20 cellular contexts compared by ENCODE assay signal in the genomic region with DNA sequence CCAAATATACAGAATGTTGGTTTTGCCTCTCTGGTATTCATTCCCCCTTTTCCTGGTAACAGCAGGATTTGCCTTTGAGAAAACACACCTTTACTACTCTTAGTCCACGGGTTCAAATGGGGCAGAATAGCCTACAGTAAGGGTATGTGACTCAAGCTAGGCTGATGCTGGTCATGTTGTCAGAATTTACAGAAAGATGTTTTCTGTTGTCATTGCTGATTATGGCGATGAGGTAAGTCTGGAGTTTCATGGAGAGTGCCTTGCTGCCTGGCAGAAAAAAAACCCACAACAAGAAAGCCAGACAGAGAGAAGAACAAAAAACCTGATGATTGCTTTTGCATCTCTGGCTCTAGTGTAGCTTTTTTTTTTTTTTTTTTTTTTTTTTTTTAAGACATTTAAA. TPM values are rescaled to one million over a fixed set of nuclear protein-coding genes. Genes with fewer than 3 reads are reported as not detected.
A peak's percentile ranks its signal among the peaks of the same experiment; 100 is the strongest.
DNase-seq lines count a peak whose midpoint lies in the region; ATAC-seq and TF ChIP-seq lines count a peak whose summit lies in the region.
"Had no signal": no experiment of that assay in that cellular context is flagged by ENCODE, and none has a peak within 500 bp of the region (broad histone marks: within the 10 kb centered on the region; RNA-seq: fewer than 3 reads in every experiment).

No MANE protein-coding gene starts in this region.

- TF ChIP-seq POLR2A in breast epithelium (IDR thresholded peaks at IDR 0.05) (no peak), erythroblast (IDR thresholded peaks at IDR 0.05; ENCODE audit: low read length) (no peak)

- in situ Hi-C loops in mammary epithelial cell (cut with MboI; ENCODE audit: low sequenced_read_pairs in 2 of 2), result no loop called here

- no peak overlapping the region for H3K4me2 ChIP-seq in mammary epithelial cell (ENCODE audit: insufficient read depth, low read depth, low read length)
- H3K4me2 ChIP-seq: BLaER1 had no signal

- H3K27ac ChIP-seq in mammary epithelial cell (ENCODE audit: insufficient read depth, low read depth, low read length), result no peak overlapping the region
- H3K27ac ChIP-seq in breast epithelium, result no peak overlapping the region
- peak overlapping the region; percentile 23 for H3K27ac ChIP-seq in urinary bladder (ENCODE audit: low read depth)
- H3K27ac ChIP-seq in heart right ventricle, result no peak overlapping the region
- H3K27ac ChIP-seq: BLaER1 had no signal

- dilution Hi-C loops in mammary epithelial cell (cut with HindIII; ENCODE audit: low sequenced_read_pairs), result no loop called here

- WGBS in mammary epithelial cell (ENCODE audit: low coverage, missing lambda C conversion rate), result 95% methylated on average over 2 of the region's 2 CpGs
- 84% methylated on average over 2 of the region's 2 CpGs for WGBS in urinary bladder
- 89 to 96% methylated on average over 2 of the region's 2 CpGs for WGBS in heart right ventricle, 2 donors

- CTCF ChIA-PET in mammary epithelial cell (lab: Charles Lee; ENCODE audit: low non-redundant PET), result no interaction called here

- H4K20me1 ChIP-seq in mammary epithelial cell (ENCODE audit: insufficient read depth, low read length), result no peaks in the 10 kb centered on the region
- H4K20me1 ChIP-seq: BLaER1 had no signal

- H3K9ac ChIP-seq in mammary epithelial cell (ENCODE audit: insufficient read depth, low read length), result no peak overlapping the region
- H3K9ac ChIP-seq: BLaER1 had no signal

- peak; percentile 22 for DNase-seq in mammary epithelial cell
- DNase-seq in breast epithelium (ENCODE audit: low spot score in 2 of 2), result no peak
- peak; percentile 27 for DNase-seq in amniotic epithelial cell (ENCODE audit: low read depth)
- peak; percentile 7 for DNase-seq in iris pigment epithelial cell (ENCODE audit: low read depth)
- DNase-seq in heart right ventricle, result no peak
- DNase-seq in erythroblast (lab: John Stamatoyannopoulos, UW), result no peak
- no peak for DNase-seq in 8988T
- DNase-seq: DMS79 treated with DMSO at 0.1 percent for 48 hours; KG1; NCI-H1105 treated with DMSO at 0.1 percent for 48 hours; NCI-H1694; NCI-H2081 treated with DMSO at 0.1 percent for 48 hours; NK-92 treated with Interleukin-12 subunit alpha and Interleukin-12 subunit beta, amount 100 ng/mL, for 24 hours; SHP77 treated with DMSO at 0.1 percent for 48 hours had no signal

- H3K4me1 ChIP-seq in mammary epithelial cell (ENCODE audit: insufficient read depth, low read length) (no peaks in the 10 kb centered on the region), breast epithelium (no peaks in the 10 kb centered on the region), urinary bladder (ENCODE audit: insufficient read depth) (no peaks in the 10 kb centered on the region), heart right ventricle (no peaks in the 10 kb centered on the region)
- H3K4me1 ChIP-seq: BLaER1 had no signal

- H3K9me3 ChIP-seq in mammary epithelial cell (replicated peaks; ENCODE audit: insufficient read depth, low read length), result no peaks in the 10 kb centered on the region
- no peaks in the 10 kb centered on the region for H3K9me3 ChIP-seq in breast epithelium
- H3K9me3 ChIP-seq in heart right ventricle, result no peaks in the 10 kb centered on the region
- H3K9me3 ChIP-seq: BLaER1 had no signal

- no TSS peak for BruUV-seq in mammary epithelial cell (replicated peaks; lab: Mats Ljungman, UMichigan)

- H3K79me2 ChIP-seq in mammary epithelial cell (ENCODE audit: insufficient read depth, low read length), result no peaks in the 10 kb centered on the region

- intact Hi-C loops in mammary epithelial cell (cut with micrococcal nuclease), result no loop called here
- intact Hi-C loops in breast epithelium (cut with DNase I; ENCODE audit: low total_unique reads), result no loop called here
- intact Hi-C loops in heart right ventricle (cut with DNase I), result no loop called here

- H3K4me3 ChIP-seq in mammary epithelial cell (replicated peaks in 1 of 3; ENCODE audit: insufficient read depth in 1 of 3, low read depth in 2 of 3, low read length in 3 of 3) (no peak overlapping the region), breast epithelium (no peak overlapping the region), urinary bladder (ENCODE audit: low read depth, low read length) (no peak overlapping the region), heart right ventricle (no peak overlapping the region)
- H3K4me3 ChIP-seq: BLaER1 had no signal

- TF ChIP-seq CTCF in mammary epithelial cell (conservative IDR thresholded peaks at IDR 0.05 in 1 of 2, IDR thresholded peaks at IDR 0.05 in 1 of 2; ENCODE audit: extremely low read depth in 1 of 2, insufficient read depth in 1 of 2, low read depth in 1 of 2, low read length in 2 of 2) (no peak), breast epithelium (IDR thresholded peaks at IDR 0.05) (no peak), heart right ventricle (IDR thresholded peaks at IDR 0.05) (no peak)

- H3K27me3 ChIP-seq in mammary epithelial cell (ENCODE audit: insufficient read depth, low read length) (no peaks in the 10 kb centered on the region), breast epithelium (no peaks in the 10 kb centered on the region), heart right ventricle (no peaks in the 10 kb centered on the region)
- H3K27me3 ChIP-seq: BLaER1 had no signal

- ATAC-seq in heart right ventricle, result no peak
- ATAC-seq: HepG2 had no signal

- no peak overlapping the region for H2AFZ ChIP-seq in mammary epithelial cell (ENCODE audit: low read depth, low read length)

- H3K36me3 ChIP-seq in mammary epithelial cell (ENCODE audit: insufficient read depth, low read length) (peaks cover 31% of the 10 kb centered on the region), breast epithelium (peaks cover 5% of the 10 kb centered on the region), urinary bladder (ENCODE audit: insufficient read depth) (no peaks in the 10 kb centered on the region), heart right ventricle (peaks cover 0 to 59% (median 33%) of the 10 kb centered on the region in 9 donors)

RNA-seq across cellular contexts. Expression of a gene that starts 48.0 kb away (rescaled TPM):
- not detected for total RNA-seq in mammary epithelial cell
- not detected for polyA plus RNA-seq in mammary epithelial cell
- polyA minus RNA-seq in mammary epithelial cell, result not detected
- total RNA-seq in breast epithelium, result 1 to 10 TPM in 1 of 3 donors, under 1 TPM in 2; under 0.01 to 1.6 (median 0.29) TPM
- total RNA-seq in urinary bladder, result 0.37 TPM
- polyA plus RNA-seq in urinary bladder, result 0.03 TPM
- under 1 TPM in 9 of 10 donors, not detected in 1; 0.13 to 0.71 (median 0.28) TPM for total RNA-seq in heart right ventricle
- polyA plus RNA-seq in heart right ventricle, result under 1 TPM; 0.29 to 0.52 TPM
- total RNA-seq: A673, NCI-H460, RPMI7951 had no signal

Comparison
In these comparisons a context has a peak if more than half of its experiments do, and no peak if none do; other contexts are left out.
1. DNase-seq: peak in mammary epithelial cell (single experiment), amniotic epithelial cell (single experiment) and iris pigment epithelial cell (single experiment); none in breast epithelium (0 of 2), heart right ventricle (0 of 2), erythroblast (0 of 2) and 8988T (single experiment).